Comparison of ENCODE assay signal across 34 cellular contexts in genomic region chr17:77534137-77534536, GRCh38.
"Had no signal": no experiment of that assay in that cellular context is flagged by ENCODE, and none has a peak within 500 bp of the region (broad histone marks: within the 10 kb centered on the region; RNA-seq: fewer than 3 reads in every experiment).

No MANE protein-coding gene starts in this region.

- H3K4me1 ChIP-seq: adrenal gland had no signal

- H3K36me3 ChIP-seq: adrenal gland, brain microvascular endothelial cell, MG63, WERI-Rb-1 had no signal

- H3K4me2 ChIP-seq: PC-9 had no signal

- DNase-seq: activated CD4-positive, alpha-beta memory T cell treated with anti-CD3 and anti-CD28 coated beads, Interleukin-2, amount 10 ng/mL, durations not matched to agents 7 days and 5 days; activated CD4-positive, alpha-beta T cell treated with anti-CD3 and anti-CD28 coated beads for 1 hour; activated CD4-positive, alpha-beta T cell treated with anti-CD3 and anti-CD28 coated beads for 48 hours; activated CD4-positive, CD25-positive, alpha-beta regulatory T cell; activated CD8-positive, alpha-beta memory T cell treated with anti-CD3 and anti-CD28 coated beads for 24 hours; activated CD8-positive, alpha-beta memory T cell treated with anti-CD3 and anti-CD28 coated beads, Interleukin-2, amount 10 ng/mL, durations not matched to agents 7 days and 5 days; activated CD8-positive, alpha-beta memory T cell treated with anti-CD3 and anti-CD28 coated beads, Interleukin-2, amount 50 U/mL, for 48 hours; activated gamma-delta T cell; activated naive CD4-positive, alpha-beta T cell treated with anti-CD3 and anti-CD28 coated beads for 36 hours; activated T-cell treated with anti-CD3 and anti-CD28 coated beads, Interleukin-2, amount 50 U/mL, for 48 hours; adrenal gland; anterior cingulate cortex; brain microvascular endothelial cell; Kasumi-1; KG1; MG63; NCI-H1048; NCI-H1105 treated with DMSO at 0.1 percent for 48 hours; NCI-H1436; NCI-H1694; NCI-H1930; NCI-H2081 treated with DMSO at 0.1 percent for 48 hours; NCI-H345; NCI-H524 treated with DMSO at 0.1 percent for 48 hours; NK-92 treated with Interleukin-12 subunit alpha and Interleukin-12 subunit beta, amount 100 ng/mL, for 24 hours; PC-9; Right ventricle myocardium superior; SW 1271; T-helper 1 cell; T1000; WERI-Rb-1 had no signal

- H3K27me3 ChIP-seq: brain microvascular endothelial cell had no signal

- H2AFZ ChIP-seq: PC-9 had no signal

- ATAC-seq: activated CD8-positive, alpha-beta memory T cell treated with anti-CD3 and anti-CD28 coated beads, Interleukin-2, amount 10 ng/mL, durations not matched to agents 7 days and 5 days; activated naive CD4-positive, alpha-beta T cell treated with anti-CD3 and anti-CD28 coated beads, Interleukin-2, amount 50 U/mL, for 72 hours had no signal

- FAIRE-seq: RCC 7860 had no signal

- H3K27ac ChIP-seq: adrenal gland, brain microvascular endothelial cell, PC-9, RWPE1, WERI-Rb-1 had no signal

- H3K9me3 ChIP-seq: adrenal gland had no signal

- H3K4me3 ChIP-seq: adrenal gland, MG63, PC-9 had no signal
